In genomic region chr2:175600024-175600831, GRCh38 we compare ENCODE assay signal across 10 cellular contexts.
DNase-seq lines count a peak whose midpoint lies in the region; ATAC-seq and TF ChIP-seq lines count a peak whose summit lies in the region.
"Had no signal": no experiment of that assay in that cellular context is flagged by ENCODE, and none has a peak within 500 bp of the region (broad histone marks: within the 10 kb centered on the region; RNA-seq: fewer than 3 reads in every experiment).

No MANE protein-coding gene starts in this region.

- no peaks in the 10 kb centered on the region for H3K9me3 ChIP-seq in endodermal cell (ENCODE audit: control insufficient read depth, low read length)
- H3K9me3 ChIP-seq in CD4-positive, alpha-beta memory T cell (ENCODE audit: control insufficient read depth in 1 of 2, low read length in 2 of 2): no peaks in the 10 kb centered on the region

- CTCF ChIA-PET in CD4-positive, alpha-beta memory T cell (lab: Charles Lee; ENCODE audit: partially characterized antibody): no interaction called here

- WGBS in endodermal cell (ENCODE audit: insufficient coverage in 1 of 2, insufficient read length in 1 of 2), 2 experiments: 60 to 93% methylated on average over 5 to 6 of the region's 7 CpGs

- intact Hi-C loops in CD4-positive, alpha-beta memory T cell (cut with micrococcal nuclease): no loop called here

- H3K27ac Mint-ChIP-seq in endodermal cell (peak overlapping the region; percentile 73), nephron (peak overlapping the region; percentile 38 to 76 (median 41))
- H3K27ac Mint-ChIP-seq in CD4-positive, alpha-beta memory T cell: no peak overlapping the region

- H3K4me3 ChIP-seq in endodermal cell (ENCODE audit: low read length): no peak overlapping the region
- H3K4me3 ChIP-seq in CD4-positive, alpha-beta memory T cell (ENCODE audit: low read length in 2 of 2): no peak overlapping the region

- no peak overlapping the region for H3K4me3 Mint-ChIP-seq in endodermal cell
- no peak overlapping the region for H3K4me3 Mint-ChIP-seq in nephron
- H3K4me3 Mint-ChIP-seq in CD4-positive, alpha-beta memory T cell: no peak overlapping the region

- H3K4me1 Mint-ChIP-seq in endodermal cell (peaks cover 32% of the 10 kb centered on the region), nephron (peaks cover 17% of the 10 kb centered on the region)
- no peaks in the 10 kb centered on the region for H3K4me1 Mint-ChIP-seq in CD4-positive, alpha-beta memory T cell

- DNase-seq in AG20443 (ENCODE audit: low spot score): peak; percentile 79
- peak; percentile 7 for DNase-seq in NCI-H1048 (lab: John Stamatoyannopoulos, UW)
- DNase-seq in endodermal cell: no peak
- DNase-seq in CD4-positive, alpha-beta memory T cell: no peak
- DNase-seq in SW480 (ENCODE audit: low spot score): no peak
- DNase-seq: GOT3, NCI-H446 had no signal

- no peaks in the 10 kb centered on the region for H3K4me1 ChIP-seq in endodermal cell (ENCODE audit: control insufficient read depth, insufficient read depth, low read length)
- H3K4me1 ChIP-seq in CD4-positive, alpha-beta memory T cell (ENCODE audit: insufficient read depth, low read length): no peaks in the 10 kb centered on the region

- POLR2A ChIA-PET in CD4-positive, alpha-beta memory T cell (lab: Charles Lee; ENCODE audit: partially characterized antibody): no interaction called here

- no peak overlapping the region for H3K9ac ChIP-seq in endodermal cell (ENCODE audit: extremely low read depth, low read length, poor library complexity, severe bottlenecking)

- H3K9me3 Mint-ChIP-seq in endodermal cell: peaks cover 13% of the 10 kb centered on the region
- H3K9me3 Mint-ChIP-seq in nephron: no peaks in the 10 kb centered on the region
- H3K9me3 Mint-ChIP-seq in CD4-positive, alpha-beta memory T cell: peaks cover 0 to 3% (median 0%) of the 10 kb centered on the region in 8 donors

- no peaks in the 10 kb centered on the region for H3K36me3 ChIP-seq in endodermal cell (ENCODE audit: control insufficient read depth, insufficient read depth, low read length)
- H3K36me3 ChIP-seq in CD4-positive, alpha-beta memory T cell (ENCODE audit: insufficient read depth, low read length): no peaks in the 10 kb centered on the region

- ATAC-seq in HG02981 (IDR thresholded peaks at IDR 0.05; ENCODE audit: unreplicated experiment) (no peak), HG03571 (IDR thresholded peaks at IDR 0.05; ENCODE audit: unreplicated experiment) (no peak)

- no peaks in the 10 kb centered on the region for H3K27me3 ChIP-seq in endodermal cell (ENCODE audit: control insufficient read depth, insufficient read depth, low read length, poor library complexity, severe bottlenecking)
- no peaks in the 10 kb centered on the region for H3K27me3 ChIP-seq in CD4-positive, alpha-beta memory T cell (ENCODE audit: insufficient read depth, low read length)

- TF ChIP-seq CTCF in endodermal cell (conservative IDR thresholded peaks at IDR 0.05): no peak
- no peak for TF ChIP-seq CTCF in nephron (IDR thresholded peaks at IDR 0.05; ENCODE audit: unreplicated experiment in 3 of 3)

- H3K36me3 Mint-ChIP-seq in endodermal cell (ENCODE audit: low read depth): peaks cover 8% of the 10 kb centered on the region
- no peaks in the 10 kb centered on the region for H3K36me3 Mint-ChIP-seq in nephron (ENCODE audit: low read depth)
- no peaks in the 10 kb centered on the region for H3K36me3 Mint-ChIP-seq in CD4-positive, alpha-beta memory T cell

- peak overlapping the region; percentile 62 for H3K27ac ChIP-seq in endodermal cell (ENCODE audit: low read depth, low read length)
- no peak overlapping the region for H3K27ac ChIP-seq in CD4-positive, alpha-beta memory T cell (ENCODE audit: low read depth, low read length)

- H3K27me3 Mint-ChIP-seq in endodermal cell (ENCODE audit: insufficient read depth) (no peaks in the 10 kb centered on the region), nephron (ENCODE audit: low read depth) (no peaks in the 10 kb centered on the region)
- H3K27me3 Mint-ChIP-seq in CD4-positive, alpha-beta memory T cell: peaks cover 0 to 4% of the 10 kb centered on the region in 2 donors

Comparison
In these comparisons a context has a peak if more than half of its experiments do, and no peak if none do; other contexts are left out.
1. DNase-seq: peak in AG20443 (single experiment) and NCI-H1048 (single experiment); none in endodermal cell (single experiment), CD4-positive, alpha-beta memory T cell (0 of 5) and SW480 (single experiment).
2. H3K27ac Mint-ChIP-seq: peak in endodermal cell (single experiment) and nephron (3 of 3); none in CD4-positive, alpha-beta memory T cell (0 of 7).